ENCODE assay signal across 19 cellular contexts in genomic region chr14:72863216-72864006, GRCh38. TPM values are rescaled to one million over a fixed set of nuclear protein-coding genes. Genes with fewer than 3 reads are reported as not detected.
DNase-seq lines count a peak whose midpoint lies in the region; ATAC-seq, FAIRE-seq and TF ChIP-seq lines count a peak whose summit lies in the region.
"Had no signal": no experiment of that assay in that cellular context is flagged by ENCODE, and none has a peak within 500 bp of the region (broad histone marks: within the 10 kb centered on the region; RNA-seq: fewer than 3 reads in every experiment).

No MANE protein-coding gene starts in this region.

- peaks cover 2% of the 10 kb centered on the region for H3K79me2 ChIP-seq in endothelial cell of umbilical vein (ENCODE audit: control insufficient read depth, insufficient read depth, low read length)

- dilution Hi-C loops in endothelial cell of umbilical vein (cut with MboI; ENCODE audit: extremely low pct_ligation_motif_present, low sequenced_read_pairs): no loop called here

- no peak overlapping the region for H3K27ac ChIP-seq in endothelial cell of umbilical vein (ENCODE audit: insufficient read depth, low read depth, low read length)
- H3K27ac ChIP-seq in stomach: no peak overlapping the region
- H3K27ac ChIP-seq: left lung, thyroid gland had no signal

- H2AFZ ChIP-seq in endothelial cell of umbilical vein (ENCODE audit: low read depth, low read length): no peak overlapping the region

- H3K4me3 ChIP-seq in endothelial cell of umbilical vein (replicated peaks in 1 of 3; ENCODE audit: insufficient read depth in 1 of 3, low read depth in 1 of 3, low read length in 3 of 3) (no peak overlapping the region), stomach (no peak overlapping the region)
- H3K4me3 ChIP-seq: left lung, thyroid gland had no signal

- DNase-seq in GM04504 (ENCODE audit: low read depth) (peak; percentile 20), endothelial cell of umbilical vein (ENCODE audit: low read depth, low spot score) (no peak), natural killer cell (no peak), HEK293T (ENCODE audit: extremely low spot score) (no peak), stomach (no peak)
- DNase-seq: activated CD8-positive, alpha-beta memory T cell treated with anti-CD3 and anti-CD28 coated beads for 24 hours; BE2C; cerebellar nuclear complex; endodermal cell; Kasumi-1; left lung; NCI-H510A; SHP77 treated with DMSO at 0.1 percent for 48 hours; stimulated activated CD4-positive, alpha-beta T cell treated with anti-CD3 and anti-CD28 coated beads, Interleukin-4, amount 100 ng/mL, for 4 hours; thyroid gland had no signal

- FAIRE-seq in endothelial cell of umbilical vein (lab: Jason Lieb, UNC): peak; percentile 59

- TF ChIP-seq CTCF in endothelial cell of umbilical vein (IDR thresholded peaks at IDR 0.05; ENCODE audit: extremely low read depth in 1 of 2, insufficient read depth in 1 of 2, low read depth in 1 of 2, low read length in 2 of 2) (no peak), natural killer cell (IDR thresholded peaks at IDR 0.05) (no peak), stomach (IDR thresholded peaks at IDR 0.05) (no peak)

- peaks cover 4% of the 10 kb centered on the region for H3K4me1 ChIP-seq in endothelial cell of umbilical vein (ENCODE audit: control insufficient read depth, extremely low read depth, insufficient read depth, low read length)
- no peaks in the 10 kb centered on the region for H3K4me1 ChIP-seq in stomach
- H3K4me1 ChIP-seq: left lung, thyroid gland had no signal

- POLR2A ChIA-PET in endothelial cell of umbilical vein (lab: Charles Lee) (no interaction called here), HEK293T (lab: Yijun Ruan, JAX) (no interaction called here)

- no peaks in the 10 kb centered on the region for H3K9me3 Mint-ChIP-seq in natural killer cell
- H3K9me3 Mint-ChIP-seq: endodermal cell; T-helper 1 cell treated with Interleukin-12 subunit alpha and Interleukin-12 subunit beta and Interleukin-4 antibody, amounts not matched to agents 30 μg/mL and 1 μg/mL, for 36 hours had no signal

- H3K9me1 ChIP-seq in endothelial cell of umbilical vein (replicated peaks; ENCODE audit: control insufficient read depth, extremely low read depth, insufficient read depth, low read length): no peaks in the 10 kb centered on the region

- H3K9me3 ChIP-seq in endothelial cell of umbilical vein (replicated peaks; ENCODE audit: control insufficient read depth, insufficient read depth, low read length) (no peaks in the 10 kb centered on the region), stomach (no peaks in the 10 kb centered on the region)
- H3K9me3 ChIP-seq: BE2C, left lung, thyroid gland had no signal

- CTCF ChIA-PET in endothelial cell of umbilical vein (lab: Charles Lee): interaction anchor here (1.2 kb wide), 1 partner anchor 347 kb away, joined by 3 read pairs; no protein-coding TSS in a partner anchor
- CTCF ChIA-PET in HEK293T (lab: Yijun Ruan, JAX): interaction anchor here (0.7 kb wide), 1 partner anchor 43 kb away, joined by 3 read pairs; no protein-coding TSS in a partner anchor

- H3K36me3 Mint-ChIP-seq in natural killer cell: no peaks in the 10 kb centered on the region

- BruUV-seq in endothelial cell of umbilical vein (replicated peaks; lab: Mats Ljungman, UMichigan): no TSS peak

- no peak for TF ChIP-seq EP300 in stomach (IDR thresholded peaks at IDR 0.05)

- no peak overlapping the region for H3K9ac ChIP-seq in endothelial cell of umbilical vein (replicated peaks; ENCODE audit: extremely low read depth, insufficient read depth, low read length)

- H3K4me1 Mint-ChIP-seq in natural killer cell: no peaks in the 10 kb centered on the region
- H3K4me1 Mint-ChIP-seq: endodermal cell had no signal

- intact Hi-C loops in endothelial cell of umbilical vein (cut with micrococcal nuclease) (no loop called here), natural killer cell (cut with micrococcal nuclease) (no loop called here), stomach (cut with DNase I; ENCODE audit: low total_unique reads) (no loop called here)

- no peak overlapping the region for H3K27ac Mint-ChIP-seq in natural killer cell
- H3K27ac Mint-ChIP-seq: endodermal cell; T-helper 1 cell treated with Interleukin-12 subunit alpha and Interleukin-12 subunit beta and Interleukin-4 antibody, amounts not matched to agents 30 μg/mL and 1 μg/mL, for 36 hours had no signal

- H3K27me3 Mint-ChIP-seq in natural killer cell (ENCODE audit: low read depth in 2 of 2): peaks cover 5 to 9% of the 10 kb centered on the region in 2 donors

- H3K36me3 ChIP-seq in endothelial cell of umbilical vein (ENCODE audit: control insufficient read depth in 2 of 2, extremely low read depth in 1 of 2, insufficient read depth in 2 of 2, low read length in 2 of 2) (no peaks in the 10 kb centered on the region), stomach (no peaks in the 10 kb centered on the region)
- H3K36me3 ChIP-seq: BE2C, left lung, thyroid gland had no signal

- H3K27me3 ChIP-seq in endothelial cell of umbilical vein (ENCODE audit: control insufficient read depth in 2 of 2, insufficient read depth in 2 of 2, low read length in 2 of 2): no peaks in the 10 kb centered on the region
- no peaks in the 10 kb centered on the region for H3K27me3 ChIP-seq in stomach
- H3K27me3 ChIP-seq: BE2C, left lung, thyroid gland had no signal

- ATAC-seq in GM18867 (IDR thresholded peaks at IDR 0.05; ENCODE audit: unreplicated experiment) (peak; percentile 80), HG02938 (IDR thresholded peaks at IDR 0.05; ENCODE audit: unreplicated experiment) (peak; percentile 58), natural killer cell (no peak), GM19395 (IDR thresholded peaks at IDR 0.05; ENCODE audit: unreplicated experiment) (no peak)
- ATAC-seq: left lung had no signal

- no peak overlapping the region for H3K4me3 Mint-ChIP-seq in natural killer cell
- H3K4me3 Mint-ChIP-seq: endodermal cell; T-helper 1 cell treated with Interleukin-12 subunit alpha and Interleukin-12 subunit beta and Interleukin-4 antibody, amounts not matched to agents 30 μg/mL and 1 μg/mL, for 36 hours had no signal

- TF ChIP-seq POLR2A in endothelial cell of umbilical vein (IDR thresholded peaks at IDR 0.05; ENCODE audit: low read depth, low read length) (no peak), stomach (IDR thresholded peaks at IDR 0.05) (no peak)

- 53 to 74% (median 67%) methylated on average over 7 of the region's 7 CpGs for WGBS in stomach, 5 donors

- no peak overlapping the region for H3K4me2 ChIP-seq in endothelial cell of umbilical vein (ENCODE audit: insufficient read depth, low read length)

- no peaks in the 10 kb centered on the region for H4K20me1 ChIP-seq in endothelial cell of umbilical vein (replicated peaks; ENCODE audit: control insufficient read depth, extremely low read depth, insufficient read depth, low read length)

TF ChIP-seq in endothelial cell of umbilical vein, 7 proteins besides CTCF, POLR2A, EP300 and RAD21:
- TF ChIP-seq EZH2 (IDR thresholded peaks at IDR 0.05; ENCODE audit: borderline replicate concordance, low read depth, low read length, severe bottlenecking): no peak
- TF ChIP-seq GATA2 (IDR thresholded peaks at IDR 0.05; ENCODE audit: insufficient read depth, insufficient read length, low read depth, low read length): no peak
- no peak for TF ChIP-seq MYC (IDR thresholded peaks at IDR 0.05; ENCODE audit: low read depth, low read length)
- TF ChIP-seq POLR2AphosphoS5 (IDR thresholded peaks at IDR 0.05; ENCODE audit: insufficient read depth, low read depth, low read length): no peak
- no peak for TF ChIP-seq JUN (IDR thresholded peaks at IDR 0.05; ENCODE audit: borderline replicate concordance, insufficient read depth, insufficient read length, low read depth)
- no peak for TF ChIP-seq FOS (IDR thresholded peaks at IDR 0.05; ENCODE audit: borderline replicate concordance, insufficient read depth, low read length)
- no peak for TF ChIP-seq MAX (IDR thresholded peaks at IDR 0.05; ENCODE audit: insufficient read depth, insufficient read length)

TF ChIP-seq in HEK293T, 16 proteins besides CTCF, POLR2A, EP300 and RAD21:
- no peak for TF ChIP-seq FOXA1 (IDR thresholded peaks at IDR 0.05)
- no peak for TF ChIP-seq NFRKB (IDR thresholded peaks at IDR 0.05)
- no peak for TF ChIP-seq CTBP1 (IDR thresholded peaks at IDR 0.05; ENCODE audit: borderline replicate concordance)
- TF ChIP-seq TARDBP (IDR thresholded peaks at IDR 0.05): no peak
- no peak for TF ChIP-seq LEF1 (IDR thresholded peaks at IDR 0.05; ENCODE audit: borderline replicate concordance)
- no peak for TF ChIP-seq ZNF384 (IDR thresholded peaks at IDR 0.05)
- TF ChIP-seq SP1 (IDR thresholded peaks at IDR 0.05): no peak
- TF ChIP-seq HDGF (IDR thresholded peaks at IDR 0.05; ENCODE audit: borderline replicate concordance): no peak
- no peak for TF ChIP-seq FOXM1 (IDR thresholded peaks at IDR 0.05; ENCODE audit: borderline replicate concordance)
- TF ChIP-seq SUZ12 (IDR thresholded peaks at IDR 0.05): no peak
- no peak for TF ChIP-seq ARNT (IDR thresholded peaks at IDR 0.05)
- no peak for TF ChIP-seq L3MBTL2 (conservative IDR thresholded peaks at IDR 0.05)
- TF ChIP-seq PKNOX1 (IDR thresholded peaks at IDR 0.05): no peak
- TF ChIP-seq ELF4 (IDR thresholded peaks at IDR 0.05): no peak
- TF ChIP-seq BHLHE40 (IDR thresholded peaks at IDR 0.05; ENCODE audit: borderline replicate concordance): no peak
- no peak for TF ChIP-seq FOXK2 (IDR thresholded peaks at IDR 0.05)

RNA-seq across cellular contexts. Expression of gene DPF3, which starts 30.5 kb away (rescaled TPM):
- 3.5 and 8.1 TPM in 2 replicates for total RNA-seq in endothelial cell of umbilical vein
- 1.5 and 2.4 TPM in 2 replicates for polyA plus RNA-seq in endothelial cell of umbilical vein
- 2.8 and 3.2 TPM in 2 replicates for polyA plus RNA-seq in endothelial cell of umbilical vein (2011; cell fraction: cytosol; rRNA removed)
- polyA plus RNA-seq in endothelial cell of umbilical vein (2011; cell fraction: nucleus; rRNA removed): 15.0 and 23.9 TPM in 2 replicates
- polyA plus RNA-seq in endothelial cell of umbilical vein (2012): 6.8 and 7.3 TPM in 2 replicates
- polyA minus RNA-seq in endothelial cell of umbilical vein: 5.5 and 11.8 TPM in 2 replicates
- polyA minus RNA-seq in endothelial cell of umbilical vein (2011; cell fraction: cytosol; rRNA and poly(A)+ RNA removed): not detected
- polyA minus RNA-seq in endothelial cell of umbilical vein (2011; cell fraction: nucleus; rRNA and poly(A)+ RNA removed): 17.8 and 18.7 TPM in 2 replicates
- total RNA-seq in natural killer cell: 1 to 10 TPM; 1.4 to 1.8 (median 1.4) TPM
- 100 to 1,000 TPM in 1 of 5 donors, 10 to 100 TPM in 1, 1 to 10 TPM in 3; 1.0 to 113 (median 5.3) TPM for total RNA-seq in stomach
- 1 to 10 TPM in 1 of 3 donors, under 1 TPM in 2; 0.20 to 3.2 (median 0.81) TPM for polyA plus RNA-seq in stomach
- total RNA-seq: endodermal cell had no signal

Comparison
In these comparisons a context has a peak if more than half of its experiments do, and no peak if none do; other contexts are left out.
1. ATAC-seq: peak in GM18867 (single experiment) and HG02938 (single experiment); none in natural killer cell (0 of 3) and GM19395 (single experiment).